Comparison of ENCODE assay signal across 30 cellular contexts in the genomic region with DNA sequence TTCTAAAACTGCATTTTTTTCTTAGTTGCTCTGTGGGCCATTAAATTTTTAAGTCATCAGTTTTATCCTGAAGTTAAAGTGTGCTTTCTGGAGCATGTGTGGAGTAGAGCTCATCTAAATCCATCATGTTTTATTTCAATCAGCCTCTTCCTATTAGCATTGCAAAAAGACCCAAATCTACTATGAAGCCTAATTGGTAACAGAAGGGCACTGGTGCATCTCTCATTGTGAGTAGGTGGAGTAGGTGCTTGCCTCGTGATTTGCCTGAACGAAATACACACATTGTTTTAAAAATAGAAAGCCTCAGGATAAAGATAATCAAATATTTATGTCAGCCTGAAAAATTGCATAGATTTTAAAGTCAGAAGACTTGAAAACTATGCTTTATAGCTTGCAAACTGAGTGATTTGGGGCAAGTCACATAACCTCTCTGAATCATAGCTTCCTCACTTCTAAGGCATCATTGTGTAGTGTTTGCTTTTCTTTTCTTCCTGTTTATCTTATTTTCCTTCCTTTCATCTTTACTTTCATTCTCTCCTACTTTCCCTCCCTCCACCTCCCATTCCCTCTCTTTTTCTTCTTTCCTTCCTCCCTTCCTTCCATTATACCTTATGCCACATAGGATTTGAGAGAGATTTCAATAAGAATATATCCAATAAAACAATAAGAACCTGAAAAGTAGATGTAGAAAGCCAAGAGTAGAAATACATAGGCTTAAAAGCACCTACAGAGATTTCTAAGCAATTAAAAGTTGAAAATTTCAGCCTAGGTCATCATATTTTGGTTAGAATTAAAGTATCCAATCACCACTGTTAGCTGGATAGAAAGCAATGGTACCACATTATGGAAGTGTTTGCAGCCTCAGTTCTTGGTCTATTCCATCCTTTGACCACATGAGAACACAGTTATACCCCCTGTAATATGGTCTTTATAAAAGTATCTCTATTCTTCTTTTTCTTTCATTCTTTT.
"Had no signal": no experiment of that assay in that cellular context is flagged by ENCODE, and none has a peak within 500 bp of the region (broad histone marks: within the 10 kb centered on the region; RNA-seq: fewer than 3 reads in every experiment).

No MANE protein-coding gene starts in this region.

- H3K27ac ChIP-seq: dorsolateral prefrontal cortex, epithelial cell of prostate, esophagus muscularis mucosa, gastroesophageal sphincter, lower lobe of right lung, parathyroid adenoma, psoas muscle, spleen, stomach, thoracic aorta, transverse colon had no signal

- H3K9me3 ChIP-seq: esophagus muscularis mucosa, gastroesophageal sphincter, lower lobe of right lung, psoas muscle, spleen, stomach, thoracic aorta, transverse colon had no signal

- H3K36me3 ChIP-seq: esophagus muscularis mucosa, gastroesophageal sphincter, lower lobe of right lung, spleen, stomach, thoracic aorta, transverse colon had no signal

- H3K4me3 Mint-ChIP-seq: memory B cell; natural killer cell treated with Interleukin-12 subunit alpha and Interleukin-12 subunit beta and Interleukin-15 and Interleukin-18, amount 100 ng/mL, for 72 hours; stimulated activated naive B cell treated with anti-CD40 and anti-IgM and Interleukin-4, amounts not matched to agents 10 μg/mL and 1 μg/mL and 100 μg/mL, for 72 hours had no signal

- ATAC-seq: gastroesophageal sphincter; lower lobe of right lung; natural killer cell treated with Interleukin-12 subunit alpha and Interleukin-12 subunit beta and Interleukin-15 and Interleukin-18, amount 100 ng/mL, for 72 hours; psoas muscle; sciatic nerve; stimulated activated naive B cell treated with anti-CD40 and anti-IgM and Interleukin-4, amounts not matched to agents 10 μg/mL and 1 μg/mL and 100 μg/mL, for 72 hours had no signal

- H3K36me3 Mint-ChIP-seq: memory B cell; natural killer cell treated with Interleukin-12 subunit alpha and Interleukin-12 subunit beta and Interleukin-15 and Interleukin-18, amount 100 ng/mL, for 72 hours; stimulated activated naive B cell treated with anti-CD40 and anti-IgM and Interleukin-4, amounts not matched to agents 10 μg/mL and 1 μg/mL and 100 μg/mL, for 72 hours had no signal

- DNase-seq: central memory CD4-positive, alpha-beta T cell; cortex of kidney; dorsolateral prefrontal cortex; effector CD8-positive, alpha-beta T cell; head of caudate nucleus; hippocampal formation; kidney glomerular epithelial cell; lower lobe of right lung; midbrain; occipital lobe; psoas muscle; retina; spleen; stimulated activated CD4-positive, alpha-beta T cell treated with anti-CD3 and anti-CD28 coated beads, Interleukin-15, amount 100 ng/mL, for 24 hours; stimulated activated CD4-positive, alpha-beta T cell treated with anti-CD3 and anti-CD28 coated beads, Interleukin-1b, Interleukin-23, amount 100 ng/mL, for 48 hours; stimulated activated CD4-positive, alpha-beta T cell treated with anti-CD3 and anti-CD28 coated beads, Interleukin-4, amount 100 ng/mL, for 24 hours; stimulated activated naive B cell treated with anti-CD40 and anti-IgM and Interleukin-4, amounts not matched to agents 10 μg/mL and 1 μg/mL and 100 μg/mL, for 72 hours; stomach; substantia nigra; transverse colon had no signal

- H3K9me3 Mint-ChIP-seq: memory B cell; stimulated activated naive B cell treated with anti-CD40 and anti-IgM and Interleukin-4, amounts not matched to agents 10 μg/mL and 1 μg/mL and 100 μg/mL, for 72 hours had no signal

- H3K4me3 ChIP-seq: dorsolateral prefrontal cortex, esophagus muscularis mucosa, gastroesophageal sphincter, lower lobe of right lung, psoas muscle, spleen, stomach, thoracic aorta, transverse colon had no signal

- H3K9ac ChIP-seq: parathyroid adenoma had no signal

- H2AFZ ChIP-seq: parathyroid adenoma had no signal

- FAIRE-seq: endometrium, islet of Langerhans had no signal

- H3K4me1 ChIP-seq: esophagus muscularis mucosa, gastroesophageal sphincter, lower lobe of right lung, parathyroid adenoma, psoas muscle, spleen, stomach, transverse colon had no signal

- H3K27ac Mint-ChIP-seq: memory B cell; natural killer cell treated with Interleukin-12 subunit alpha and Interleukin-12 subunit beta and Interleukin-15 and Interleukin-18, amount 100 ng/mL, for 72 hours; stimulated activated naive B cell treated with anti-CD40 and anti-IgM and Interleukin-4, amounts not matched to agents 10 μg/mL and 1 μg/mL and 100 μg/mL, for 72 hours had no signal

- H3K79me2 ChIP-seq: parathyroid adenoma had no signal

- H3K27me3 ChIP-seq: esophagus muscularis mucosa, gastroesophageal sphincter, stomach, transverse colon had no signal

- H3K4me1 Mint-ChIP-seq: memory B cell; stimulated activated naive B cell treated with anti-CD40 and anti-IgM and Interleukin-4, amounts not matched to agents 10 μg/mL and 1 μg/mL and 100 μg/mL, for 72 hours had no signal
